ENCODE assay signal across 23 cellular contexts in the genomic region with DNA sequence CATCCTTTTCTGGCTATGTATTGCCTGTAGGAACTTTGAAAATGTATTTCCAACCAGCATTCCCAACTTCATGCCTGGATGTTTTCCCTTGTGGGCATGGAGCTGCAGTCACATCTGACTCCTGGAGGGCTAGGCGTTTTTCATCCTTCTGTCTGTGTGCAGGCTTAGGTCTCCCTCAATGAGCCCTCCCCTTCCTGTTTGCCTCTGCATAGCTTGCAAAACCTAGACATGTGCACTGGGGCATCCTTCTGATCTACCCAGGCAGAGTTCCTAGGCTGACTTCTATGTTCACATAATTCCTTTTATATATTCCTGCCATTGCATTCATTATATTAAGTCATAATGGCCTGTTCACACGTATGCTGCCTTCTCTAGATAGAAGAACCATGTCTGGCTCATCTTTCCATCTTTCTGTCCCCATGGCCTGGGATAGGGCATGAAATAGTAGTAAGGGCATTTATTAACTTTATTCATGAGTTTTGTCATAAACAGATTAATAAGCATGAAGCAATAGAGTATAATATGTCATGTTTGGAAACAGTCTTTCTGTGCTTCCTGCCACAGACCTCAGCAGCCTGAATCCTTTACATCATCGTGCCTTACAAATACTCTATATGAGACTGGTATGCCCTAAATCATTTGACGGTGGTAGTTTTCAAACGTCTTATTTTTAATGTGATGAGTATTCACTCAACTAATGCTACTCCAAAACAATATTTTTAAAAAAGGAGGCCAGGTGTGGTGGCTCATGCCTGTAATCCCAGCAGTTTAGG.
"Had no signal": no experiment of that assay in that cellular context is flagged by ENCODE, and none has a peak within 500 bp of the region (broad histone marks: within the 10 kb centered on the region; RNA-seq: fewer than 3 reads in every experiment).

No MANE protein-coding gene starts in this region.

- H3K27ac Mint-ChIP-seq: activated B cell treated with CpG ODN at 0.5 μM for 24 hours; activated CD4-positive, alpha-beta T cell treated with anti-CD3 and anti-CD28 coated beads for 36 hours; activated naive CD4-positive, alpha-beta T cell treated with anti-CD3 and anti-CD28 coated beads, Interleukin-2, amount 50 U/mL, for 24 hours; activated T-helper 2 cell treated with anti-CD3 and anti-CD28 coated beads, Interferon-gamma antibody, Interleukin-2, Interleukin-4, amounts not matched to agents 10 μg/mL and 5 μg/mL and 100 μg/mL, durations not matched to agents 14 hours and 24 hours and 36 hours; nephron progenitor cell; T-helper 2 cell treated with Interferon-gamma antibody and Interleukin-4, amounts not matched to agents 5 μg/mL and 100 μg/mL, for 36 hours; type B pancreatic cell had no signal

- H3K4me3 Mint-ChIP-seq: activated B cell treated with CpG ODN at 0.5 μM for 24 hours; activated CD4-positive, alpha-beta T cell treated with anti-CD3 and anti-CD28 coated beads for 36 hours; activated naive CD4-positive, alpha-beta T cell treated with anti-CD3 and anti-CD28 coated beads, Interleukin-2, amount 50 U/mL, for 24 hours; activated T-cell treated with anti-CD3 and anti-CD28 coated beads, Interleukin-2, amount 50 U/mL, for 4 hours; nephron progenitor cell; T-helper 2 cell treated with Interferon-gamma antibody and Interleukin-4, amounts not matched to agents 5 μg/mL and 100 μg/mL, for 36 hours; type B pancreatic cell had no signal

- H3K27me3 ChIP-seq: body of pancreas, colonic mucosa, gastrocnemius medialis, hepatocyte, neutrophil, right lobe of liver had no signal

- H3K27ac ChIP-seq: body of pancreas, colonic mucosa, gastrocnemius medialis, hepatocyte, neutrophil, right lobe of liver had no signal

- H3K4me2 ChIP-seq: hepatocyte had no signal

- H3K79me2 ChIP-seq: hepatocyte had no signal

- H3K4me1 Mint-ChIP-seq: activated B cell treated with CpG ODN at 0.5 μM for 24 hours had no signal

- H3K36me3 ChIP-seq: colonic mucosa, gastrocnemius medialis, neutrophil, right lobe of liver had no signal

- H3K36me3 Mint-ChIP-seq: activated naive CD4-positive, alpha-beta T cell treated with anti-CD3 and anti-CD28 coated beads, Interleukin-2, amount 50 U/mL, for 24 hours; type B pancreatic cell had no signal

- H3K27me3 Mint-ChIP-seq: activated CD4-positive, alpha-beta T cell treated with anti-CD3 and anti-CD28 coated beads for 36 hours; activated naive CD4-positive, alpha-beta T cell treated with anti-CD3 and anti-CD28 coated beads, Interleukin-2, amount 50 U/mL, for 24 hours; type B pancreatic cell had no signal

- H2AFZ ChIP-seq: hepatocyte had no signal

- H3K9me3 ChIP-seq: body of pancreas, colonic mucosa, gastrocnemius medialis, neutrophil, right lobe of liver had no signal

- H3K4me1 ChIP-seq: body of pancreas, colonic mucosa, gastrocnemius medialis had no signal

- H3K4me3 ChIP-seq: body of pancreas, colonic mucosa, gastrocnemius medialis, hepatocyte, right lobe of liver had no signal

- ATAC-seq: activated CD4-positive, alpha-beta T cell treated with anti-CD3 and anti-CD28 coated beads for 36 hours; activated T-cell treated with anti-CD3 and anti-CD28 coated beads, Interleukin-2, amount 50 U/mL, for 4 hours; body of pancreas; gastrocnemius medialis; left colon; right lobe of liver had no signal

- H3K9me3 Mint-ChIP-seq: activated B cell treated with CpG ODN at 0.5 μM for 24 hours; activated T-cell treated with anti-CD3 and anti-CD28 coated beads, Interleukin-2, amount 50 U/mL, for 4 hours; activated T-helper 2 cell treated with anti-CD3 and anti-CD28 coated beads, Interferon-gamma antibody, Interleukin-2, Interleukin-4, amounts not matched to agents 10 μg/mL and 5 μg/mL and 100 μg/mL, durations not matched to agents 14 hours and 24 hours and 36 hours; nephron progenitor cell; T-helper 2 cell treated with Interferon-gamma antibody and Interleukin-4, amounts not matched to agents 5 μg/mL and 100 μg/mL, for 36 hours; type B pancreatic cell had no signal

- DNase-seq: activated B cell treated with CpG ODN at 0.5 μM for 24 hours; activated CD4-positive, alpha-beta T cell treated with anti-CD3 and anti-CD28 coated beads for 36 hours; activated CD4-positive, alpha-beta T cell treated with anti-CD3 and anti-CD28 coated beads, Interleukin-2, amount 50 U/mL, for 4 hours; activated T-cell treated with anti-CD3 and anti-CD28 coated beads, Interleukin-2, amount 50 U/mL, for 4 hours; aorta; body of pancreas; cerebellar nuclear complex; colonic mucosa; effector CD8-positive, alpha-beta T cell; gastrocnemius medialis; left colon; mammary epithelial cell; nephron progenitor cell; right lobe of liver; stimulated activated CD4-positive, alpha-beta T cell treated with anti-CD3 and anti-CD28 coated beads, Interleukin-2, amount 100 ng/mL, for 48 hours; stimulated activated naive CD4-positive, alpha-beta T cell treated with Interleukin-2 at 50 U/mL for 16 hours; T-helper 1 cell had no signal
